33 cellular contexts compared by ENCODE assay signal in the genomic region with DNA sequence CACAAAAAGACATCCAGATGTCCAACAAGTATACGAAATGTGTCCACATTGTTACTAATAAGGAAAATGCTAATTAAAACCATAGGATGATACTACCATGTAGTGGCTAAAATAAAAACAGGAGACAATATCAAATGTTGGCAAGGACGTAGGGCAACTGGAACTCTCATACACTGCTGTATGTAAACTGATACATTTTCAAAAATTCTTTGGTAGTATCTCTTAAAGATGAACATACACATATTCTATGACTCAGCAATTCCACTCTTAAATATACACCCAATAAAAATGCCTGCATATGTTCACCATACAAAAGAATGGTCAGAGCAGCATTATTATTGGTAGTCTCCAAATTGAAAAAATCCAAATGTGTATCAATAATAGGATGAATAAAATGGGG.
"Had no signal": no experiment of that assay in that cellular context is flagged by ENCODE, and none has a peak within 500 bp of the region (broad histone marks: within the 10 kb centered on the region; RNA-seq: fewer than 3 reads in every experiment).

No MANE protein-coding gene starts in this region.

- H3K4me1 ChIP-seq: breast epithelium had no signal

- H3K36me3 ChIP-seq: adrenal gland, brain microvascular endothelial cell, breast epithelium had no signal

- H3K27me3 ChIP-seq: adrenal gland, body of pancreas, brain microvascular endothelial cell, breast epithelium had no signal

- H3K9me3 ChIP-seq: adrenal gland, body of pancreas, breast epithelium had no signal

- H3K27ac ChIP-seq: adrenal gland, body of pancreas, brain microvascular endothelial cell, breast epithelium had no signal

- DNase-seq: activated B cell treated with CpG ODN at 0.5 μM for 24 hours; activated CD4-positive, alpha-beta memory T cell treated with anti-CD3 and anti-CD28 coated beads for 36 hours; activated CD4-positive, alpha-beta T cell treated with anti-CD3 and anti-CD28 coated beads for 4 hours; activated CD4-positive, alpha-beta T cell treated with anti-CD3 and anti-CD28 coated beads, Interleukin-2, amount 10 ng/mL, durations not matched to agents 24 days and 14 days; activated CD4-positive, alpha-beta T cell treated with anti-CD3 and anti-CD28 coated beads, Interleukin-2, amount 50 U/mL, for 1 hour; activated CD4-positive, alpha-beta T cell treated with anti-CD3 and anti-CD28 coated beads, Interleukin-2, amount 50 U/mL, for 4 hours; activated CD4-positive, CD25-positive, alpha-beta regulatory T cell treated with anti-CD3 and anti-CD28 coated beads, Interleukin-2, amount 50 U/mL, for 72 hours; activated CD8-positive, alpha-beta memory T cell treated with anti-CD3 and anti-CD28 coated beads, Interleukin-2, amount 50 U/mL, for 4 hours; activated CD8-positive, alpha-beta T cell treated with anti-CD3 and anti-CD28 coated beads for 36 hours; activated effector memory CD4-positive, alpha-beta T cell treated with anti-CD3 and anti-CD28 coated beads, Interleukin-2, amount 50 U/mL, for 16 hours; activated gamma-delta T cell treated with Interleukin-2 at 50 U/mL for 16 hours; activated naive CD4-positive, alpha-beta T cell; activated naive CD4-positive, alpha-beta T cell treated with anti-CD3 and anti-CD28 coated beads for 36 hours; activated naive CD4-positive, alpha-beta T cell treated with anti-CD3 and anti-CD28 coated beads, Interleukin-2, amount 50 U/mL, for 16 hours; activated naive CD8-positive, alpha-beta T cell treated with anti-CD3 and anti-CD28 coated beads for 36 hours; activated T-cell treated with anti-CD3 and anti-CD28 coated beads for 4 hours; activated T-cell treated with anti-CD3 and anti-CD28 coated beads, Interleukin-2, amount 50 U/mL, for 1 hour; activated T-cell treated with anti-CD3 and anti-CD28 coated beads, Interleukin-2, amount 50 U/mL, for 4 hours; activated T-cell treated with anti-CD3 and anti-CD28 coated beads, Interleukin-2, amount 50 U/mL, for 72 hours; adrenal gland; amniotic stem cell; aorta; body of pancreas; brain microvascular endothelial cell; central memory CD4-positive, alpha-beta T cell; cerebellar nuclear complex; T-helper 2 cell; T-helper 9 cell had no signal

- ATAC-seq: activated CD8-positive, alpha-beta T cell treated with anti-CD3 and anti-CD28 coated beads for 36 hours; activated naive CD4-positive, alpha-beta T cell treated with anti-CD3 and anti-CD28 coated beads, Interleukin-2, amount 50 U/mL, for 72 hours; activated T-cell treated with anti-CD3 and anti-CD28 coated beads, Interleukin-2, amount 50 U/mL, for 4 hours; activated T-cell treated with anti-CD3 and anti-CD28 coated beads, Interleukin-2, amount 50 U/mL, for 72 hours; activated T-helper 17 cell treated with anti-CD3 and anti-CD28 coated beads, Interleukin-2, amount 50 U/mL, for 72 hours; body of pancreas had no signal

- H3K4me3 ChIP-seq: adrenal gland, body of pancreas, breast epithelium had no signal

- FAIRE-seq: astrocyte, TTC549 had no signal
